ENCODE assay signal across 28 cellular contexts in genomic region chr20:2397595-2398145, GRCh38. TPM values are rescaled to one million over a fixed set of nuclear protein-coding genes. Genes with fewer than 3 reads are reported as not detected.
DNase-seq lines count a peak whose midpoint lies in the region; ATAC-seq, FAIRE-seq and TF ChIP-seq lines count a peak whose summit lies in the region.
"Had no signal": no experiment of that assay in that cellular context is flagged by ENCODE, and none has a peak within 500 bp of the region (broad histone marks: within the 10 kb centered on the region; RNA-seq: fewer than 3 reads in every experiment).

No MANE protein-coding gene starts in this region.

- no peak overlapping the region for H3K27ac ChIP-seq in WERI-Rb-1
- no peak overlapping the region for H3K27ac ChIP-seq in osteoblast (ENCODE audit: low read depth, low read length)
- no peak overlapping the region for H3K27ac ChIP-seq in kidney (ENCODE audit: low read depth in 2 of 2, low read length in 2 of 2)
- H3K27ac ChIP-seq: 22Rv1, ascending aorta, cardiac muscle cell, esophagus squamous epithelium, neutrophil, prostate gland, SK-N-MC, thyroid gland, vagina had no signal

- H3K36me3 ChIP-seq in H7 (replicated peaks; ENCODE audit: control insufficient read depth, insufficient read depth, low read length) (no peaks in the 10 kb centered on the region), WERI-Rb-1 (no peaks in the 10 kb centered on the region), osteoblast (ENCODE audit: insufficient read depth, low read length) (no peaks in the 10 kb centered on the region), kidney (ENCODE audit: control insufficient read depth in 1 of 2, insufficient read depth in 2 of 2, low read length in 2 of 2) (no peaks in the 10 kb centered on the region)
- H3K36me3 ChIP-seq: ascending aorta, cardiac muscle cell, esophagus squamous epithelium, neutrophil, prostate gland, thyroid gland, vagina had no signal

- no peak for ATAC-seq in HG02970 (IDR thresholded peaks at IDR 0.05; ENCODE audit: low FRiP score, unreplicated experiment)
- ATAC-seq: activated CD8-positive, alpha-beta T cell treated with anti-CD3 and anti-CD28 coated beads for 36 hours; stimulated activated naive CD8-positive, alpha-beta T cell treated with anti-CD3 and anti-CD28 coated beads, Interleukin-15, amount 100 ng/mL, for 72 hours had no signal

- H3K9me3 ChIP-seq in WERI-Rb-1 (ENCODE audit: severe bottlenecking), result no peaks in the 10 kb centered on the region
- H3K9me3 ChIP-seq in osteoblast (ENCODE audit: low read depth, low read length), result peaks cover 4% of the 10 kb centered on the region
- no peaks in the 10 kb centered on the region for H3K9me3 ChIP-seq in kidney (ENCODE audit: control insufficient read depth in 1 of 2, low read length in 2 of 2)
- H3K9me3 ChIP-seq: ascending aorta, neutrophil, prostate gland, thyroid gland, vagina had no signal

- intact Hi-C loops in kidney (cut with DNase I), result no loop called here

- no peak for FAIRE-seq in kidney (lab: Jason Lieb, UNC)
- FAIRE-seq: GM18507 had no signal

- H4K20me1 ChIP-seq in osteoblast (ENCODE audit: insufficient read depth, low read length), result no peaks in the 10 kb centered on the region

- H3K27me3 ChIP-seq in H7 (ENCODE audit: control insufficient read depth, insufficient read depth, low read length), result no peaks in the 10 kb centered on the region
- no peaks in the 10 kb centered on the region for H3K27me3 ChIP-seq in WERI-Rb-1 (ENCODE audit: insufficient read depth, low read depth, severe bottlenecking)
- peaks cover 7% of the 10 kb centered on the region for H3K27me3 ChIP-seq in osteoblast (ENCODE audit: insufficient read depth, low read length)
- H3K27me3 ChIP-seq: ascending aorta, cardiac muscle cell, thyroid gland, vagina had no signal

- H3K4me1 ChIP-seq in osteoblast (ENCODE audit: insufficient read depth, low read length) (no peaks in the 10 kb centered on the region), kidney (ENCODE audit: control insufficient read depth in 1 of 2, insufficient read depth in 1 of 2, low read depth in 1 of 2, low read length in 2 of 2) (no peaks in the 10 kb centered on the region)
- H3K4me1 ChIP-seq: ascending aorta, esophagus squamous epithelium, prostate gland, thyroid gland, vagina had no signal

- no peaks in the 10 kb centered on the region for H3K79me2 ChIP-seq in osteoblast (ENCODE audit: insufficient read depth, low read length)

- DNase-seq in NCI-H82 (lab: John Stamatoyannopoulos, UW) (peak; percentile 15), NCI-H82 treated with DMSO at 0.1 percent for 48 hours (lab: John Stamatoyannopoulos, UW; ENCODE audit: unreplicated experiment) (no peak), H7 (peak; percentile 69), WERI-Rb-1 (peak; percentile 20), osteoblast (ENCODE audit: insufficient read length, low spot score, missing footprints) (peak; percentile 11), SW480 (ENCODE audit: low spot score) (no peak), kidney (no peak)
- DNase-seq: activated CD8-positive, alpha-beta T cell treated with anti-CD3 and anti-CD28 coated beads for 36 hours; activated naive CD8-positive, alpha-beta T cell treated with anti-CD3 and anti-CD28 coated beads, Interleukin-2, amount 10 ng/mL, durations not matched to agents 7 days and 5 days; activated T-cell treated with anti-CD3 and anti-CD28 coated beads for 4 hours; CD4-positive, alpha-beta T cell; cortex of kidney; esophagus squamous epithelium; foreskin melanocyte; NCI-H345; stimulated activated naive CD8-positive, alpha-beta T cell treated with anti-CD3 and anti-CD28 coated beads, Interleukin-15, amount 100 ng/mL, for 72 hours; T-helper 2 cell; thyroid gland had no signal

- no peak overlapping the region for H3K9ac ChIP-seq in kidney (ENCODE audit: low read length in 2 of 2)

- no peak overlapping the region for H3K4me3 ChIP-seq in H7 (ENCODE audit: insufficient read depth, low read depth, low read length)
- H3K4me3 ChIP-seq in WERI-Rb-1 (ENCODE audit: low read depth, low read length), result no peak overlapping the region
- no peak overlapping the region for H3K4me3 ChIP-seq in osteoblast (ENCODE audit: insufficient read depth, low read length)
- no peak overlapping the region for H3K4me3 ChIP-seq in kidney (ENCODE audit: low read length in 2 of 2)
- H3K4me3 ChIP-seq: ascending aorta, cardiac muscle cell, esophagus squamous epithelium, prostate gland, SK-N-MC, thyroid gland, vagina had no signal

- peak; percentile 39 for TF ChIP-seq CTCF in WERI-Rb-1 (IDR thresholded peaks at IDR 0.05; ENCODE audit: low read depth, low read length)
- TF ChIP-seq CTCF in osteoblast (IDR thresholded peaks at IDR 0.05; ENCODE audit: extremely low read depth, low read depth, low read length), result no peak
- TF ChIP-seq CTCF in kidney (IDR thresholded peaks at IDR 0.05; ENCODE audit: borderline replicate concordance, extremely low read depth, insufficient read depth), result no peak

- H2AFZ ChIP-seq in osteoblast (ENCODE audit: low read length), result no peak overlapping the region

- no peak overlapping the region for H3K4me2 ChIP-seq in osteoblast (ENCODE audit: insufficient read depth, low read length)

RNA-seq across cellular contexts. Expression of gene TGM6, which starts 17.0 kb away (rescaled TPM):
- total RNA-seq in H7 (2014; rRNA removed; shearing (Covaris generic)), result not detected in 2 replicates
- total RNA-seq in osteoblast, result not detected in 2 replicates
- total RNA-seq in kidney, result not detected
- polyA plus RNA-seq in kidney (ENCODE audit: insufficient read depth, low read depth, low replicate concordance), result not detected
- total RNA-seq: activated CD8-positive, alpha-beta T cell treated with anti-CD3 and anti-CD28 coated beads for 36 hours; activated naive CD8-positive, alpha-beta T cell treated with anti-CD3 and anti-CD28 coated beads, Interleukin-2, amount 10 ng/mL, durations not matched to agents 7 days and 5 days; ascending aorta; cardiac muscle cell; CD4-positive, alpha-beta T cell; esophagus squamous epithelium; MCF 10A; prostate gland; thyroid gland; vagina had no signal
- polyA plus RNA-seq: cardiac muscle cell had no signal

Comparison
In these comparisons a context has a peak if more than half of its experiments do, and no peak if none do; other contexts are left out.
1. DNase-seq: peak in NCI-H82 (single experiment), H7 (single experiment), WERI-Rb-1 (single experiment) and osteoblast (single experiment); none in NCI-H82 treated with DMSO at 0.1 percent for 48 hours (single experiment), SW480 (single experiment) and kidney (single experiment).